In genomic region chr16:58652741-58653140, GRCh38 we compare ENCODE assay signal across 16 cellular contexts. TPM values are rescaled to one million over a fixed set of nuclear protein-coding genes. Genes with fewer than 3 reads are reported as not detected.
DNase-seq lines count a peak whose midpoint lies in the region; ATAC-seq, FAIRE-seq and TF ChIP-seq lines count a peak whose summit lies in the region.
"Had no signal": no experiment of that assay in that cellular context is flagged by ENCODE, and none has a peak within 500 bp of the region (broad histone marks: within the 10 kb centered on the region; RNA-seq: fewer than 3 reads in every experiment).

No MANE protein-coding gene starts in this region.

- no peak overlapping the region for H2AK5ac ChIP-seq in H1 (ENCODE audit: low read depth, low read length)

- H2BK12ac ChIP-seq in H1 (ENCODE audit: low read depth, low read length), result no peak overlapping the region

- no peak overlapping the region for H3K18ac ChIP-seq in H1 (ENCODE audit: extremely low read depth, low read length)

- H3K4me2 ChIP-seq in H1 (ENCODE audit: insufficient read depth in 1 of 2, low read depth in 2 of 2, low read length in 2 of 2), result peak overlapping the region; percentile 9 to 45; a peak in 2 of 4 replicates
- H3K4me2 ChIP-seq: BLaER1 treated with 17β-estradiol and CSF1 and Interleukin-3, amounts not matched to agents 10 nM and 100 nM had no signal

- no peak overlapping the region for H2BK5ac ChIP-seq in H1 (ENCODE audit: low read depth, low read length)

- H2BK20ac ChIP-seq in H1 (ENCODE audit: low read length), result no peak overlapping the region

- H4K5ac ChIP-seq in H1 (ENCODE audit: insufficient read length, low read depth, low read length), result peak overlapping the region; percentile 1

- H3K23ac ChIP-seq in H1 (ENCODE audit: insufficient read length), result no peak overlapping the region

- CTCF ChIA-PET in H1 (lab: Charles Lee; ENCODE audit: partially characterized antibody) (interaction anchor here (0.6 to 2.1 kb wide), 11 partner anchors 9 to 526 kb away, joined by 3 to 17 read pairs (median 4); no protein-coding TSS in a partner anchor), RWPE1 (lab: Yijun Ruan, JAX) (interaction anchor here (0.6 kb wide), 2 partner anchors 80 to 90 kb away, joined by 5 to 6 read pairs; no protein-coding TSS in a partner anchor)

- no peaks in the 10 kb centered on the region for H3K79me2 ChIP-seq in H1 (ENCODE audit: control insufficient read depth in 1 of 2, insufficient read depth in 2 of 2, low read length in 2 of 2)

- no peaks in the 10 kb centered on the region for H3K9me3 Mint-ChIP-seq in immature natural killer cell
- H3K9me3 Mint-ChIP-seq: activated T-cell treated with anti-CD3 and anti-CD28 coated beads, Interleukin-2, amount 50 U/mL, for 24 hours; naive thymus-derived CD4-positive, alpha-beta T cell had no signal

- TF ChIP-seq CTCF in H1 (IDR thresholded peaks at IDR 0.05; ENCODE audit: control extremely low read depth in 1 of 3, insufficient read depth in 1 of 3, low read depth in 1 of 3, low read length in 3 of 3) (peak in 2 of 3 experiments; percentile 22 to 36; a peak in 2 of 4 replicates), RWPE1 (conservative IDR thresholded peaks at IDR 0.05; ENCODE audit: low read depth) (no peak)

- H3K27me3 Mint-ChIP-seq in immature natural killer cell (ENCODE audit: low read depth in 3 of 3), result peaks cover 0 to 2% (median 1%) of the 10 kb centered on the region in 3 donors
- H3K27me3 Mint-ChIP-seq: activated T-cell treated with anti-CD3 and anti-CD28 coated beads, Interleukin-2, amount 50 U/mL, for 24 hours had no signal

- TF ChIP-seq RAD21 in H1 (IDR thresholded peaks at IDR 0.05 in 1 of 2, conservative IDR thresholded peaks at IDR 0.05 in 1 of 2; ENCODE audit: low read depth in 2 of 2, low read length in 2 of 2), result peak in 1 of 2 experiments; percentile 8; a peak in 1 of 4 replicates

- peak overlapping the region; percentile 77 for H2AFZ ChIP-seq in H1 (ENCODE audit: low read length)

- ATAC-seq in HG03039 (IDR thresholded peaks at IDR 0.05; ENCODE audit: unreplicated experiment), result no peak
- ATAC-seq: naive thymus-derived CD4-positive, alpha-beta T cell had no signal

- no peak overlapping the region for H3K4me3 ChIP-seq in H1 (ENCODE audit: extremely low read depth in 1 of 4, insufficient read depth in 2 of 4, low read depth in 3 of 4, low read length in 4 of 4)
- H3K4me3 ChIP-seq: BLaER1 treated with 17β-estradiol and CSF1 and Interleukin-3, amounts not matched to agents 10 nM and 100 nM had no signal

- H2BK15ac ChIP-seq in H1 (ENCODE audit: low read length), result no peak overlapping the region

- H3K56ac ChIP-seq in H1 (replicated peaks; ENCODE audit: insufficient read length, low read depth, low read length), result no peak overlapping the region

- no peak overlapping the region for H3K27ac Mint-ChIP-seq in immature natural killer cell
- H3K27ac Mint-ChIP-seq: activated T-cell treated with anti-CD3 and anti-CD28 coated beads, Interleukin-2, amount 50 U/mL, for 24 hours; naive thymus-derived CD4-positive, alpha-beta T cell had no signal

- no peak overlapping the region for H3K9ac ChIP-seq in H1 (replicated peaks in 1 of 4; ENCODE audit: extremely low read depth in 1 of 4, low read depth in 3 of 4, low read length in 3 of 4)
- H3K9ac ChIP-seq: BLaER1 treated with 17β-estradiol and CSF1 and Interleukin-3, amounts not matched to agents 10 nM and 100 nM had no signal

- peaks cover 0 to 4% (median 2%) of the 10 kb centered on the region in 4 experiments; a peak in 4 of 7 replicates for H3K4me1 ChIP-seq in H1 (replicated peaks in 1 of 4; ENCODE audit: control insufficient read depth in 3 of 4, insufficient read depth in 4 of 4, low read length in 3 of 4)

- H3K9me3 ChIP-seq in H1 (ENCODE audit: insufficient read depth in 2 of 2, low read depth in 1 of 2, low read length in 1 of 2), result no peaks in the 10 kb centered on the region
- H3K9me3 ChIP-seq: BLaER1 treated with 17β-estradiol and CSF1 and Interleukin-3, amounts not matched to agents 10 nM and 100 nM had no signal

- H3K27ac ChIP-seq in H1 (ENCODE audit: low read depth, low read length) (no peak overlapping the region), RWPE1 (no peak overlapping the region)
- H3K27ac ChIP-seq: BLaER1 treated with 17β-estradiol and CSF1 and Interleukin-3, amounts not matched to agents 10 nM and 100 nM; WERI-Rb-1 had no signal

- no peak overlapping the region for H4K8ac ChIP-seq in H1 (ENCODE audit: extremely low read depth, insufficient read depth, low read length)

- TF ChIP-seq POLR2A in H1 (IDR thresholded peaks at IDR 0.05; ENCODE audit: control extremely low read depth in 1 of 2, low read depth in 2 of 2, low read length in 2 of 2), result peak; percentile 40 to 71

- POLR2A ChIA-PET in H1 (lab: Charles Lee; ENCODE audit: partially characterized antibody), result interaction anchor here (0.6 to 2.5 kb wide), 9 partner anchors 8 to 439 kb away, joined by 3 to 8 read pairs (median 5); partner anchors contain the start of gene CNOT1
- POLR2A ChIA-PET in RWPE1 (lab: Yijun Ruan, JAX; ENCODE audit: low non-redundant PET), result no interaction called here

- DNase-seq in AG08396 (ENCODE audit: low spot score) (peak; percentile 48), HTR-8/SVneo (ENCODE audit: insufficient read length, low spot score) (peak; percentile 81), H1 (ENCODE audit: low read depth in 1 of 2, low spot score in 2 of 2) (peak; percentile 62 to 90), iPS-NIHi11 (ENCODE audit: low spot score) (peak; percentile 91), cortex of kidney (lab: John Stamatoyannopoulos, UW) (no peak), RWPE1 (ENCODE audit: low spot score) (no peak), immature natural killer cell (no peak)
- DNase-seq: activated T-cell treated with anti-CD3 and anti-CD28 coated beads, Interleukin-2, amount 50 U/mL, for 24 hours; kidney; naive thymus-derived CD4-positive, alpha-beta T cell; NCI-H1417 treated with DMSO at 0.1 percent for 48 hours; NCI-H774; WERI-Rb-1 had no signal

- no peaks in the 10 kb centered on the region for H3K36me3 ChIP-seq in H1 (ENCODE audit: control insufficient read depth in 2 of 4, insufficient read depth in 4 of 4, low read length in 3 of 4)
- H3K36me3 ChIP-seq: BLaER1 treated with 17β-estradiol and CSF1 and Interleukin-3, amounts not matched to agents 10 nM and 100 nM; WERI-Rb-1 had no signal

- H3K36me3 Mint-ChIP-seq in immature natural killer cell, result no peaks in the 10 kb centered on the region
- H3K36me3 Mint-ChIP-seq: naive thymus-derived CD4-positive, alpha-beta T cell had no signal

- H3K4ac ChIP-seq in H1 (replicated peaks; ENCODE audit: insufficient read length, low read depth, low read length), result no peak overlapping the region

- no peaks in the 10 kb centered on the region for H3K23me2 ChIP-seq in H1 (ENCODE audit: low read depth, low read length)

- no peaks in the 10 kb centered on the region for H3K27me3 ChIP-seq in H1 (replicated peaks in 1 of 4; ENCODE audit: control insufficient read depth in 3 of 4, extremely low read depth in 1 of 4, insufficient read depth in 3 of 4, low read length in 3 of 4)
- H3K27me3 ChIP-seq: BLaER1 treated with 17β-estradiol and CSF1 and Interleukin-3, amounts not matched to agents 10 nM and 100 nM had no signal

- H4K91ac ChIP-seq in H1 (replicated peaks; ENCODE audit: insufficient read length, low read length), result no peak overlapping the region

- H3K4me3 Mint-ChIP-seq in immature natural killer cell, result no peak overlapping the region
- H3K4me3 Mint-ChIP-seq: activated T-cell treated with anti-CD3 and anti-CD28 coated beads, Interleukin-2, amount 50 U/mL, for 24 hours; naive thymus-derived CD4-positive, alpha-beta T cell had no signal

- no peak overlapping the region for H2BK120ac ChIP-seq in H1 (replicated peaks; ENCODE audit: low read depth, low read length)

- no peak for TF ChIP-seq EP300 in H1 (IDR thresholded peaks at IDR 0.05; ENCODE audit: borderline replicate concordance in 1 of 2, low read depth in 2 of 2, low read length in 2 of 2)

- no peaks in the 10 kb centered on the region for H3K79me1 ChIP-seq in H1 (ENCODE audit: low read depth, low read length)

- H3K14ac ChIP-seq in H1 (ENCODE audit: insufficient read length), result no peak overlapping the region

- H4K20me1 ChIP-seq in H1 (replicated peaks in 1 of 2; ENCODE audit: control insufficient read depth in 1 of 2, insufficient read depth in 2 of 2, low read length in 2 of 2), result no peaks in the 10 kb centered on the region
- H4K20me1 ChIP-seq: BLaER1 treated with 17β-estradiol and CSF1 and Interleukin-3, amounts not matched to agents 10 nM and 100 nM had no signal

- WGBS in H1 (ENCODE audit: extremely low coverage in 1 of 2, insufficient coverage in 1 of 2, insufficient read length in 1 of 2, insufficient replicate concordance in 2 of 2, low coverage in 1 of 2, low lambda C conversion rate in 2 of 2, missing lambda C conversion rate in 1 of 2), 2 experiments, result 17% methylated on average over 3 of the region's 3 CpGs; no CpG with 5 or more reads in 1 of the 2 experiments

- FAIRE-seq in HTR-8/SVneo (lab: Jason Lieb, UNC) (peak; percentile 95), H1 (lab: Jason Lieb, UNC) (peak; percentile 75)
- FAIRE-seq: endothelial cell of umbilical vein, kidney had no signal

- no peaks in the 10 kb centered on the region for H3K4me1 Mint-ChIP-seq in immature natural killer cell
- H3K4me1 Mint-ChIP-seq: naive thymus-derived CD4-positive, alpha-beta T cell had no signal

TF ChIP-seq in H1, 55 proteins besides CTCF, POLR2A, EP300 and RAD21 (continues in another document):
- no peak for TF ChIP-seq FOSL1 (IDR thresholded peaks at IDR 0.05; ENCODE audit: insufficient read depth, low read depth, low read length)

RNA-seq across cellular contexts. Expression of gene CNOT1, which starts 23.1 kb away (rescaled TPM):
- 306 and 309 TPM in 2 replicates for total RNA-seq in H1 (2021; fragmentation: NEBNext Ultra II Directional; extraction: Animal tissue kit (Norgen Biotek cat#: 25700))
- 198 and 319 TPM in 2 replicates for polyA plus RNA-seq in H1 (2011; rRNA removed)
- 228 TPM for polyA plus RNA-seq in H1 (2011; cell fraction: cytosol; rRNA removed)
- polyA plus RNA-seq in H1 (2011; cell fraction: nucleus; rRNA removed), result 262 TPM
- 221 to 295 TPM (median 283 TPM) in 4 replicates for polyA plus RNA-seq in H1 (2012, experiment 1 of 2)
- 11.7 TPM for polyA plus RNA-seq in H1 (2012, experiment 2 of 2)
- 92.1 TPM for polyA plus RNA-seq in H1 (2013, experiment 1 of 2)
- 88.4 TPM for polyA plus RNA-seq in H1 (2013, experiment 2 of 2)
- polyA minus RNA-seq in H1 (2011; rRNA and poly(A)+ RNA removed), result 1,134 and 1,705 TPM in 2 replicates
- polyA minus RNA-seq in H1 (2011; cell fraction: cytosol; rRNA and poly(A)+ RNA removed), result 439 TPM
- polyA minus RNA-seq in H1 (2011; cell fraction: nucleus; rRNA and poly(A)+ RNA removed), result 471 TPM
- polyA plus RNA-seq in immature natural killer cell, result 10 to 100 TPM; 78.1 to 89.7 (median 85.1) TPM

RNA-seq across cellular contexts. Expression of gene SLC38A7, which starts 31.8 kb away (rescaled TPM):
- 26.7 and 29.6 TPM in 2 replicates for total RNA-seq in H1 (2021; fragmentation: NEBNext Ultra II Directional; extraction: Animal tissue kit (Norgen Biotek cat#: 25700))
- polyA plus RNA-seq in H1 (2011; rRNA removed) (25.4 and 28.0 TPM in 2 replicates), immature natural killer cell (1 to 10 TPM; 2.3 to 6.8 (median 4.2) TPM)
- polyA plus RNA-seq in H1 (2011; cell fraction: cytosol; rRNA removed), result 17.5 TPM
- 30.4 TPM for polyA plus RNA-seq in H1 (2011; cell fraction: nucleus; rRNA removed)
- 24.0 to 27.8 TPM (median 27.0 TPM) in 4 replicates for polyA plus RNA-seq in H1 (2012, experiment 1 of 2)
- 24.8 TPM for polyA plus RNA-seq in H1 (2012, experiment 2 of 2)
- 26.2 TPM for polyA plus RNA-seq in H1 (2013, experiment 1 of 2)
- polyA plus RNA-seq in H1 (2013, experiment 2 of 2), result 27.8 TPM
- polyA minus RNA-seq in H1 (2011; rRNA and poly(A)+ RNA removed), result 39.4 and 49.0 TPM in 2 replicates
- polyA minus RNA-seq in H1 (2011; cell fraction: cytosol; rRNA and poly(A)+ RNA removed), result 21.8 TPM
- polyA minus RNA-seq in H1 (2011; cell fraction: nucleus; rRNA and poly(A)+ RNA removed), result 37.0 TPM

Comparison
In these comparisons a context has a peak if more than half of its experiments do, and no peak if none do; other contexts are left out.
1. DNase-seq: peak in AG08396 (single experiment), HTR-8/SVneo (single experiment), H1 (2 of 2) and iPS-NIHi11 (single experiment); none in cortex of kidney (single experiment), RWPE1 (single experiment) and immature natural killer cell (0 of 3).